In the genomic region with DNA sequence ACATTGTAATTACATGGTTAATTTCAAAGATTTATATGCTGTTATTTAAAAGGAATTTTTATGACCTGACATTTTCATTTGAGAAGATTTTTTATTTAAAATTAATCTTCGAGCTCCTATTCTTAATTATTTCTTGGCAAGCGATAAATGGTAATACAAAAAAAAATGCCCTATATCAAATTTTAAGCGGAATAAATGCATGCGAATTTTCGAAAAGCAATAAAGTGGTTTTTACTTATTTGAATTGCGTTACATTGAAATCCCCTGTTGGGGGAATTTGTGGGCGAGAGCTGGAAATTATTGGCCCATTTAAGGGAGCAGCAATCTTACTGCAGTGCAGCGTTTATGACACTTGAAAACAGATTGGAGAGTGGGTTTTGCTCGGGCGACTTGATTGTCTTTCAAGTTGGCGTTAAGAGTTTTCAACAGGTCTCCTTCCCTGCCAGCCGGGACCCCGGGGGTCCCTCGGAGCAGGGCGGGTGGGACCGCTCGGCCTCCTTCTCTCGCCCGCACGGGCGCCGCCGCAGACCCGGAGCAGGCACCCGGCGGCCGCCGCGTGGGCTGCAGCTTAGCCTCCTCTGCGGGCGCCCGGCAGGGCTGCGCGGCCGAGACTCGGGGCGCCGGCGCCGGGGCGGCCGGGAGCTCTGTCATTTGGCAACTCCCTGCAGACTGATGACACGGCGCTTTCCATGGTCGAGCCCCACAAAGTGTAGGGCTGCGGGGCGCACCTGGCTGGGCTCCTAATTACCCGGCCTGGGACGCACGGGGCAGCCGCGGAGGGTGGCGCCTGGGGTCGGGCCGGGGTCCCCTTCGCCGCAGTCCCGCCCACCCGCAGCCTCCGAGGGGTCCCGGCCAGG, we compare ENCODE assay signal across 9 cellular contexts.
DNase-seq lines count a peak whose midpoint lies in the region; ATAC-seq and TF ChIP-seq lines count a peak whose summit lies in the region.
"Had no signal": no experiment of that assay in that cellular context is flagged by ENCODE, and none has a peak within 500 bp of the region (broad histone marks: within the 10 kb centered on the region; RNA-seq: fewer than 3 reads in every experiment).

No MANE protein-coding gene starts in this region.

- H3K4me1 ChIP-seq in ascending aorta = peaks cover 0 to 4% of the 10 kb centered on the region in 2 donors

- H3K27ac ChIP-seq in ascending aorta = no peak overlapping the region
- H3K27ac ChIP-seq in layer of hippocampus (ENCODE audit: low read depth, low read length) = peak overlapping the region; percentile 81
- H3K27ac ChIP-seq: 22Rv1 had no signal

- peak overlapping the region; percentile 33 to 44 for H3K4me3 ChIP-seq in ascending aorta

- no peaks in the 10 kb centered on the region for H3K36me3 ChIP-seq in ascending aorta

- H3K36me3 Mint-ChIP-seq in stimulated activated memory B cell treated with anti-CD40 and anti-IgM and Interleukin-4, amounts not matched to agents 10 μg/mL and 1 μg/mL and 100 μg/mL, for 72 hours = no peaks in the 10 kb centered on the region
- H3K36me3 Mint-ChIP-seq in CD14-positive monocyte = peaks cover 0 to 3% of the 10 kb centered on the region in 2 donors

- ATAC-seq in HG03159 (IDR thresholded peaks at IDR 0.05; ENCODE audit: unreplicated experiment) = peak; percentile 63
- ATAC-seq in stimulated activated memory B cell treated with anti-CD40 and anti-IgM and Interleukin-4, amounts not matched to agents 10 μg/mL and 1 μg/mL and 100 μg/mL, for 72 hours = peak; percentile 58

- H3K27me3 Mint-ChIP-seq in stimulated activated memory B cell treated with anti-CD40 and anti-IgM and Interleukin-4, amounts not matched to agents 10 μg/mL and 1 μg/mL and 100 μg/mL, for 72 hours = peaks cover 38% of the 10 kb centered on the region
- H3K27me3 Mint-ChIP-seq in CD14-positive monocyte (ENCODE audit: low read depth in 3 of 3) = peaks cover 61 to 83% (median 66%) of the 10 kb centered on the region in 3 donors

- intact Hi-C loops in ascending aorta (cut with DNase I) = no loop called here
- intact Hi-C loops in CD14-positive monocyte (cut with micrococcal nuclease) = no loop called here

- H3K27me3 ChIP-seq in ascending aorta = no peaks in the 10 kb centered on the region
- peaks cover 2% of the 10 kb centered on the region for H3K27me3 ChIP-seq in layer of hippocampus (ENCODE audit: control insufficient read depth, insufficient read depth, low read length)

- peaks cover 6% of the 10 kb centered on the region for H3K4me1 Mint-ChIP-seq in stimulated activated memory B cell treated with anti-CD40 and anti-IgM and Interleukin-4, amounts not matched to agents 10 μg/mL and 1 μg/mL and 100 μg/mL, for 72 hours
- H3K4me1 Mint-ChIP-seq in CD14-positive monocyte = peaks cover 4% of the 10 kb centered on the region

- TF ChIP-seq CTCF in ascending aorta (IDR thresholded peaks at IDR 0.05) (no peak), CD14-positive monocyte (IDR thresholded peaks at IDR 0.05) (no peak)

- H3K9me3 ChIP-seq in ascending aorta = no peaks in the 10 kb centered on the region

- no peak overlapping the region for H3K4me3 Mint-ChIP-seq in stimulated activated memory B cell treated with anti-CD40 and anti-IgM and Interleukin-4, amounts not matched to agents 10 μg/mL and 1 μg/mL and 100 μg/mL, for 72 hours
- peak overlapping the region in 1 of 2 donors; percentile 67 for H3K4me3 Mint-ChIP-seq in CD14-positive monocyte

- H3K9me3 Mint-ChIP-seq in stimulated activated memory B cell treated with anti-CD40 and anti-IgM and Interleukin-4, amounts not matched to agents 10 μg/mL and 1 μg/mL and 100 μg/mL, for 72 hours = no peaks in the 10 kb centered on the region
- peaks cover 0 to 7% (median 2%) of the 10 kb centered on the region in 7 donors for H3K9me3 Mint-ChIP-seq in CD14-positive monocyte

- no peak overlapping the region for H3K27ac Mint-ChIP-seq in stimulated activated memory B cell treated with anti-CD40 and anti-IgM and Interleukin-4, amounts not matched to agents 10 μg/mL and 1 μg/mL and 100 μg/mL, for 72 hours
- H3K27ac Mint-ChIP-seq in CD14-positive monocyte = no peak overlapping the region

- DNase-seq in DMS 273 (lab: John Stamatoyannopoulos, UW; ENCODE audit: unreplicated experiment) = peak; percentile 45
- DNase-seq in DMS 273 treated with DMSO at 0.1 percent for 48 hours (lab: John Stamatoyannopoulos, UW) = no peak
- no peak for DNase-seq in ascending aorta (ENCODE audit: low spot score in 2 of 2)
- DNase-seq in NCI-H1694 (lab: John Stamatoyannopoulos, UW) = no peak
- DNase-seq in CD14-positive monocyte (ENCODE audit: low spot score) = no peak
